Comparison of ENCODE assay signal across 23 cellular contexts in the genomic region with DNA sequence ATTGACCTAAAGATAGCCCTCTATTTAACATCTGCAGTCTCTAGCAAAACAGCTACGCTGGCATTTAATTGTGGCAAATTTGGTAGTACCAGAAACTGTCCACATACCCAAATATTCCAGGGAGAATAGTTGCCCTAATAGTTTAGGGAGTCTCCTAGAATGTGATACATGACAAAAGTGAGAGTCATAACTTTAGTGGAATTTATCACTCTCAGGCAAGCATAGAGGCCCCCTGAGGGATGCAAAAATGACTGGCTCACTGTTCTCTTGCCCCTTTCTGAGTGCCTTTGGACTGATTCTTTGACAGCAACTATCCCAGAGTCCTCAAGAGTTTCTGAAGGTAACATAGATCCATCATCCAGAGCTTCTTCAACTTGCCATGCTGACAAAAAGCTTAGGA. TPM values are rescaled to one million over a fixed set of nuclear protein-coding genes. Genes with fewer than 3 reads are reported as not detected.
"Had no signal": no experiment of that assay in that cellular context is flagged by ENCODE, and none has a peak within 500 bp of the region (broad histone marks: within the 10 kb centered on the region; RNA-seq: fewer than 3 reads in every experiment).

No MANE protein-coding gene starts in this region.

- H3K36me3 ChIP-seq: SJSA1 had no signal

- H3K4me3 Mint-ChIP-seq: activated CD8-positive, alpha-beta T cell treated with anti-CD3 and anti-CD28 coated beads for 36 hours; activated T-cell treated with anti-CD3 and anti-CD28 coated beads, Interleukin-2, amount 50 U/mL, for 72 hours; T-helper 1 cell treated with Interleukin-12 subunit alpha and Interleukin-12 subunit beta and Interleukin-4 antibody, amounts not matched to agents 30 μg/mL and 1 μg/mL, for 36 hours had no signal

- H3K9me3 ChIP-seq: SJSA1 had no signal

- H3K27ac ChIP-seq: SJSA1 had no signal

- H3K4me1 ChIP-seq: SJSA1 had no signal

- H3K4me3 ChIP-seq: SJSA1 had no signal

- DNase-seq: activated CD4-positive, alpha-beta T cell treated with anti-CD3 and anti-CD28 coated beads for 4 hours; activated CD8-positive, alpha-beta memory T cell treated with anti-CD3 and anti-CD28 coated beads, Interleukin-2, amount 50 U/mL, for 4 hours; activated CD8-positive, alpha-beta T cell treated with anti-CD3 and anti-CD28 coated beads for 36 hours; activated naive CD4-positive, alpha-beta T cell treated with anti-CD3 and anti-CD28 coated beads, Interleukin-2, amount 50 U/mL, for 16 hours; activated T-cell treated with anti-CD3 and anti-CD28 coated beads, Interleukin-2, amount 50 U/mL, for 72 hours; amygdala; cerebellar nuclear complex; MM.1S; NCI-H1105; NCI-H1436; NCI-H187; NCI-H2081; NCI-H510A treated with DMSO at 0.1 percent for 48 hours; NCI-H69; NK-92 treated with Interleukin-12 subunit alpha and Interleukin-12 subunit beta, amount 100 ng/mL, for 24 hours; PC-3; SHP77 had no signal

- H3K27me3 Mint-ChIP-seq: activated CD8-positive, alpha-beta T cell treated with anti-CD3 and anti-CD28 coated beads for 36 hours had no signal

- H3K27ac Mint-ChIP-seq: activated CD8-positive, alpha-beta T cell treated with anti-CD3 and anti-CD28 coated beads for 36 hours; activated T-cell treated with anti-CD3 and anti-CD28 coated beads, Interleukin-2, amount 50 U/mL, for 72 hours; activated T-helper 2 cell treated with anti-CD3 and anti-CD28 coated beads, Interferon-gamma antibody, Interleukin-2, Interleukin-4, amounts not matched to agents 10 μg/mL and 5 μg/mL and 100 μg/mL, durations not matched to agents 14 hours and 24 hours and 36 hours; T-helper 1 cell treated with Interleukin-12 subunit alpha and Interleukin-12 subunit beta and Interleukin-4 antibody, amounts not matched to agents 30 μg/mL and 1 μg/mL, for 36 hours had no signal

- H3K9me3 Mint-ChIP-seq: activated CD8-positive, alpha-beta T cell treated with anti-CD3 and anti-CD28 coated beads for 36 hours; activated T-cell treated with anti-CD3 and anti-CD28 coated beads, Interleukin-2, amount 50 U/mL, for 72 hours; activated T-helper 2 cell treated with anti-CD3 and anti-CD28 coated beads, Interferon-gamma antibody, Interleukin-2, Interleukin-4, amounts not matched to agents 10 μg/mL and 5 μg/mL and 100 μg/mL, durations not matched to agents 14 hours and 24 hours and 36 hours; T-helper 1 cell treated with Interleukin-12 subunit alpha and Interleukin-12 subunit beta and Interleukin-4 antibody, amounts not matched to agents 30 μg/mL and 1 μg/mL, for 36 hours had no signal

- ATAC-seq: activated CD4-positive, CD25-positive, alpha-beta regulatory T cell treated with anti-CD3 and anti-CD28 coated beads, Interleukin-2, amount 50 U/mL, for 24 hours; activated CD8-positive, alpha-beta T cell treated with anti-CD3 and anti-CD28 coated beads for 36 hours; activated T-cell treated with anti-CD3 and anti-CD28 coated beads, Interleukin-2, amount 50 U/mL, for 72 hours; PC-3; SK-N-SH treated with all-trans-retinoic acid at 6 μM for 48 hours had no signal

RNA-seq across cellular contexts. Expression of gene OR51B4, which starts 2.3 kb away (rescaled TPM):
- total RNA-seq: activated CD8-positive, alpha-beta T cell treated with anti-CD3 and anti-CD28 coated beads for 36 hours; activated T-cell treated with anti-CD3 and anti-CD28 coated beads, Interleukin-2, amount 50 U/mL, for 72 hours; activated T-helper 2 cell treated with anti-CD3 and anti-CD28 coated beads, Interferon-gamma antibody, Interleukin-2, Interleukin-4, amounts not matched to agents 10 μg/mL and 5 μg/mL and 100 μg/mL, durations not matched to agents 14 hours and 24 hours and 36 hours; cardiac septum; SJSA1 had no signal

RNA-seq across cellular contexts. Expression of gene OR51B2, which starts 20.1 kb away (rescaled TPM):
- total RNA-seq: activated CD8-positive, alpha-beta T cell treated with anti-CD3 and anti-CD28 coated beads for 36 hours; activated T-cell treated with anti-CD3 and anti-CD28 coated beads, Interleukin-2, amount 50 U/mL, for 72 hours; activated T-helper 2 cell treated with anti-CD3 and anti-CD28 coated beads, Interferon-gamma antibody, Interleukin-2, Interleukin-4, amounts not matched to agents 10 μg/mL and 5 μg/mL and 100 μg/mL, durations not matched to agents 14 hours and 24 hours and 36 hours; cardiac septum; SJSA1 had no signal

RNA-seq across cellular contexts. Expression of gene HBE1, which starts 34.3 kb away (rescaled TPM):
- total RNA-seq: activated CD8-positive, alpha-beta T cell treated with anti-CD3 and anti-CD28 coated beads for 36 hours; activated T-cell treated with anti-CD3 and anti-CD28 coated beads, Interleukin-2, amount 50 U/mL, for 72 hours; activated T-helper 2 cell treated with anti-CD3 and anti-CD28 coated beads, Interferon-gamma antibody, Interleukin-2, Interleukin-4, amounts not matched to agents 10 μg/mL and 5 μg/mL and 100 μg/mL, durations not matched to agents 14 hours and 24 hours and 36 hours; cardiac septum; SJSA1 had no signal

RNA-seq across cellular contexts. Expression of gene OR51B5, which starts 39.3 kb away (rescaled TPM):
- total RNA-seq: activated CD8-positive, alpha-beta T cell treated with anti-CD3 and anti-CD28 coated beads for 36 hours; activated T-helper 2 cell treated with anti-CD3 and anti-CD28 coated beads, Interferon-gamma antibody, Interleukin-2, Interleukin-4, amounts not matched to agents 10 μg/mL and 5 μg/mL and 100 μg/mL, durations not matched to agents 14 hours and 24 hours and 36 hours; cardiac septum had no signal

RNA-seq across cellular contexts. Expression of gene OR51B6, which starts 47.3 kb away (rescaled TPM):
- total RNA-seq: activated CD8-positive, alpha-beta T cell treated with anti-CD3 and anti-CD28 coated beads for 36 hours; activated T-cell treated with anti-CD3 and anti-CD28 coated beads, Interleukin-2, amount 50 U/mL, for 72 hours; activated T-helper 2 cell treated with anti-CD3 and anti-CD28 coated beads, Interferon-gamma antibody, Interleukin-2, Interleukin-4, amounts not matched to agents 10 μg/mL and 5 μg/mL and 100 μg/mL, durations not matched to agents 14 hours and 24 hours and 36 hours; cardiac septum; PC-3; SJSA1 had no signal
